13 cellular contexts compared by ENCODE assay signal in genomic region chr14:61260939-61261776, GRCh38. TPM values are rescaled to one million over a fixed set of nuclear protein-coding genes. Genes with fewer than 3 reads are reported as not detected.
A peak's percentile ranks its signal among the peaks of the same experiment; 100 is the strongest.
DNase-seq lines count a peak whose midpoint lies in the region; TF ChIP-seq lines count a peak whose summit lies in the region.
"Had no signal": no experiment of that assay in that cellular context is flagged by ENCODE, and none has a peak within 500 bp of the region (broad histone marks: within the 10 kb centered on the region; RNA-seq: fewer than 3 reads in every experiment).

No MANE protein-coding gene starts in this region.

- H3K4me1 Mint-ChIP-seq in T-helper 2 cell treated with Interferon-gamma antibody and Interleukin-4, amounts not matched to agents 5 μg/mL and 100 μg/mL, for 36 hours (ENCODE audit: low read depth), result no peaks in the 10 kb centered on the region
- H3K4me1 Mint-ChIP-seq: activated naive CD8-positive, alpha-beta T cell treated with anti-CD3 and anti-CD28 coated beads, Interleukin-2, amount 10 ng/mL, durations not matched to agents 7 days and 5 days had no signal

- H3K9me3 Mint-ChIP-seq in T-helper 2 cell treated with Interferon-gamma antibody and Interleukin-4, amounts not matched to agents 5 μg/mL and 100 μg/mL, for 36 hours, result no peaks in the 10 kb centered on the region
- H3K9me3 Mint-ChIP-seq: activated naive CD8-positive, alpha-beta T cell treated with anti-CD3 and anti-CD28 coated beads, Interleukin-2, amount 10 ng/mL, durations not matched to agents 7 days and 5 days had no signal

- H3K4me3 ChIP-seq in PC-9, result no peak overlapping the region
- H3K4me3 ChIP-seq: left ventricle myocardium inferior had no signal

- H3K9me3 ChIP-seq in PC-9 (ENCODE audit: insufficient read depth, low read depth), result no peaks in the 10 kb centered on the region
- H3K9me3 ChIP-seq: left ventricle myocardium inferior had no signal

- H3K27me3 Mint-ChIP-seq in T-helper 2 cell treated with Interferon-gamma antibody and Interleukin-4, amounts not matched to agents 5 μg/mL and 100 μg/mL, for 36 hours (ENCODE audit: low read depth), result peaks cover 49% of the 10 kb centered on the region

- peaks cover 6% of the 10 kb centered on the region; the same call in 1 of the 2 replicates for H3F3A ChIP-seq in PC-9 (ENCODE audit: insufficient read depth, low read depth)

- CTCF ChIA-PET in PC-9 (lab: Charles Lee), result interaction anchor here (0.6 kb wide), 1 partner anchor 59 kb away, joined by 8 read pairs; no protein-coding TSS in a partner anchor

- peak; percentile 66 for DNase-seq in NCI-H2029 (lab: John Stamatoyannopoulos, UW)
- DNase-seq in NCI-H2029 treated with DMSO at 0.1 percent for 48 hours (lab: John Stamatoyannopoulos, UW), result no peak
- peak; percentile 25 to 51 for DNase-seq in PC-9
- peak; percentile 90 for DNase-seq in fibroblast of peridontal ligament (ENCODE audit: extremely low read depth)
- DNase-seq in stromal cell of bone marrow (ENCODE audit: low read depth), result peak; percentile 66
- DNase-seq in G401 (ENCODE audit: low spot score), result no peak
- no peak for DNase-seq in epidermal melanocyte (ENCODE audit: insufficient read length, low spot score)
- no peak for DNase-seq in T-helper 2 cell treated with Interferon-gamma antibody and Interleukin-4, amounts not matched to agents 5 μg/mL and 100 μg/mL, for 36 hours (ENCODE audit: low spot score)
- DNase-seq: activated CD4-positive, alpha-beta T cell treated with anti-CD3 and anti-CD28 coated beads, Interleukin-2, amount 50 U/mL, for 4 hours; activated naive CD8-positive, alpha-beta T cell treated with anti-CD3 and anti-CD28 coated beads, Interleukin-2, amount 10 ng/mL, durations not matched to agents 7 days and 5 days; left ventricle myocardium inferior; NCI-H345; retina had no signal

- H3K36me3 ChIP-seq in PC-9 (ENCODE audit: low read depth), result no peaks in the 10 kb centered on the region
- H3K36me3 ChIP-seq: left ventricle myocardium inferior had no signal

- no peak overlapping the region for H3K27ac ChIP-seq in PC-9
- H3K27ac ChIP-seq: left ventricle myocardium inferior had no signal

- intact Hi-C loops in PC-9 (cut with micrococcal nuclease; ENCODE audit: unreplicated experiment), result no loop called here

- H4K20me1 ChIP-seq in PC-9 (ENCODE audit: insufficient read depth), result no peaks in the 10 kb centered on the region

- no TSS peak for BruUV-seq in PC-9 (replicated peaks; lab: Mats Ljungman, UMichigan)

- POLR2A ChIA-PET in PC-9 (lab: Charles Lee; ENCODE audit: unreplicated experiment), result interaction anchor here (0.6 kb wide), 1 partner anchor 272 kb away, joined by 3 read pairs; no protein-coding TSS in a partner anchor

- in situ Hi-C loops in G401 (cut with HindIII; ENCODE audit: low sequenced_read_pairs), result no loop called here

- H3K4me2 ChIP-seq in PC-9, result no peak overlapping the region

- H3K79me2 ChIP-seq in PC-9 (ENCODE audit: low read depth), result no peaks in the 10 kb centered on the region

- H2AFZ ChIP-seq in PC-9, result no peak overlapping the region

- no peak overlapping the region for H3K4me3 Mint-ChIP-seq in T-helper 2 cell treated with Interferon-gamma antibody and Interleukin-4, amounts not matched to agents 5 μg/mL and 100 μg/mL, for 36 hours
- H3K4me3 Mint-ChIP-seq: activated naive CD8-positive, alpha-beta T cell treated with anti-CD3 and anti-CD28 coated beads, Interleukin-2, amount 10 ng/mL, durations not matched to agents 7 days and 5 days had no signal

- H3K27me3 ChIP-seq in PC-9 (ENCODE audit: insufficient read depth, low read depth), result no peaks in the 10 kb centered on the region

- TF ChIP-seq CTCF in PC-9 (conservative IDR thresholded peaks at IDR 0.05), result no peak

- no peaks in the 10 kb centered on the region for H3K9me2 ChIP-seq in PC-9 (ENCODE audit: insufficient read depth)

- no peak overlapping the region for H3K27ac Mint-ChIP-seq in T-helper 2 cell treated with Interferon-gamma antibody and Interleukin-4, amounts not matched to agents 5 μg/mL and 100 μg/mL, for 36 hours
- H3K27ac Mint-ChIP-seq: activated naive CD8-positive, alpha-beta T cell treated with anti-CD3 and anti-CD28 coated beads, Interleukin-2, amount 10 ng/mL, durations not matched to agents 7 days and 5 days had no signal

- H3K36me3 Mint-ChIP-seq in T-helper 2 cell treated with Interferon-gamma antibody and Interleukin-4, amounts not matched to agents 5 μg/mL and 100 μg/mL, for 36 hours (ENCODE audit: low read depth), result no peaks in the 10 kb centered on the region
- H3K36me3 Mint-ChIP-seq: activated naive CD8-positive, alpha-beta T cell treated with anti-CD3 and anti-CD28 coated beads, Interleukin-2, amount 10 ng/mL, durations not matched to agents 7 days and 5 days had no signal

- H3K4me1 ChIP-seq in PC-9 (replicated peaks; ENCODE audit: insufficient read depth), result no peaks in the 10 kb centered on the region
- H3K4me1 ChIP-seq: left ventricle myocardium inferior had no signal

RNA-seq across cellular contexts. Expression of gene TMEM30B, which starts 20.0 kb away (rescaled TPM):
- 15.2 and 19.6 TPM in 2 replicates for total RNA-seq in PC-9 (2021)
- total RNA-seq in G401 (2014; rRNA removed; shearing (Covaris generic)), result not detected in 2 replicates

Comparison
In these comparisons a context has a peak if more than half of its experiments do, and no peak if none do; other contexts are left out.
1. DNase-seq: peak in NCI-H2029 (single experiment), PC-9 (2 of 2), fibroblast of peridontal ligament (single experiment) and stromal cell of bone marrow (single experiment); none in NCI-H2029 treated with DMSO at 0.1 percent for 48 hours (single experiment), G401 (single experiment), epidermal melanocyte (single experiment) and T-helper 2 cell treated with Interferon-gamma antibody and Interleukin-4, amounts not matched to agents 5 μg/mL and 100 μg/mL, for 36 hours (single experiment).
2. RNA of gene TMEM30B, which starts 20.0 kb away (total RNA-seq): 15.2 to 19.6 TPM in PC-9; not detected in G401; every median in the first group is over 10 times any median in the second.